ENCODE assay signal across 9 cellular contexts in genomic region chr19:38228491-38229439, GRCh38. TPM values are rescaled to one million over a fixed set of nuclear protein-coding genes. Genes with fewer than 3 reads are reported as not detected.
DNase-seq lines count a peak whose midpoint lies in the region; ATAC-seq, FAIRE-seq and TF ChIP-seq lines count a peak whose summit lies in the region.
"Had no signal": no experiment of that assay in that cellular context is flagged by ENCODE, and none has a peak within 500 bp of the region (broad histone marks: within the 10 kb centered on the region; RNA-seq: fewer than 3 reads in every experiment).

No MANE protein-coding gene starts in this region.

- under 1% methylated on average over 79 of the region's 80 CpGs for WGBS in right cardiac atrium

- peaks cover 6 to 10% of the 10 kb centered on the region in 2 donors for H3K4me1 Mint-ChIP-seq in natural killer cell treated with Interleukin-12 subunit alpha and Interleukin-12 subunit beta and Interleukin-15 and Interleukin-18, amount 100 ng/mL, for 72 hours (ENCODE audit: low read depth in 2 of 2)
- H3K4me1 Mint-ChIP-seq in natural killer cell (peaks cover 12 to 25% of the 10 kb centered on the region in 2 donors), T-helper 17 cell (peaks cover 20% of the 10 kb centered on the region)

- no peak for DNase-seq in natural killer cell treated with Interleukin-12 subunit alpha and Interleukin-12 subunit beta and Interleukin-15 and Interleukin-18, amount 100 ng/mL, for 72 hours (ENCODE audit: low spot score)
- no peak for DNase-seq in natural killer cell
- DNase-seq in T-helper 17 cell = no peak
- no peak for DNase-seq in right cardiac atrium
- peak; percentile 51 for DNase-seq in urothelium cell line (ENCODE audit: low spot score)
- no peak for DNase-seq in NCI-H2029 treated with DMSO at 0.1 percent for 48 hours (lab: John Stamatoyannopoulos, UW)

- H3K27me3 ChIP-seq in right cardiac atrium (ENCODE audit: control insufficient read depth, insufficient read depth) = no peaks in the 10 kb centered on the region

- FAIRE-seq in urothelium cell line (lab: Jason Lieb, UNC) = no peak

- intact Hi-C loops in natural killer cell (cut with micrococcal nuclease) (loop anchor here (10.0 kb wide), 1 partner anchor 324 kb away; the partner anchor contains the start of genes SIPA1L3 and WDR87), right cardiac atrium (cut with DNase I) (loop anchor here in 1 of 4 donors (10.0 kb wide), 1 partner anchor 84 kb away; no protein-coding TSS in a partner anchor)

- H3K9me3 ChIP-seq in T-helper 17 cell (ENCODE audit: control insufficient read depth, low read length, poor library complexity, severe bottlenecking) (no peaks in the 10 kb centered on the region), right cardiac atrium (ENCODE audit: control insufficient read depth, low read length) (no peaks in the 10 kb centered on the region)

- no peak for TF ChIP-seq CTCF in natural killer cell (IDR thresholded peaks at IDR 0.05)

- H3K4me1 ChIP-seq in right cardiac atrium (ENCODE audit: control insufficient read depth, insufficient read depth, low read length) = no peaks in the 10 kb centered on the region

- H3K4me3 ChIP-seq in right cardiac atrium (ENCODE audit: low read length) = peak overlapping the region; percentile 27

- peaks cover 35 to 52% of the 10 kb centered on the region in 2 donors for H3K27me3 Mint-ChIP-seq in natural killer cell treated with Interleukin-12 subunit alpha and Interleukin-12 subunit beta and Interleukin-15 and Interleukin-18, amount 100 ng/mL, for 72 hours
- peaks cover 45 to 53% of the 10 kb centered on the region in 2 donors for H3K27me3 Mint-ChIP-seq in natural killer cell (ENCODE audit: low read depth in 2 of 2)
- H3K27me3 Mint-ChIP-seq in T-helper 17 cell = peaks cover 49% of the 10 kb centered on the region

- H3K27ac ChIP-seq in right cardiac atrium (ENCODE audit: low read length) = no peak overlapping the region

- no peaks in the 10 kb centered on the region for H3K9me3 Mint-ChIP-seq in natural killer cell treated with Interleukin-12 subunit alpha and Interleukin-12 subunit beta and Interleukin-15 and Interleukin-18, amount 100 ng/mL, for 72 hours
- no peaks in the 10 kb centered on the region for H3K9me3 Mint-ChIP-seq in natural killer cell

- H3K4me3 Mint-ChIP-seq in natural killer cell treated with Interleukin-12 subunit alpha and Interleukin-12 subunit beta and Interleukin-15 and Interleukin-18, amount 100 ng/mL, for 72 hours = peak overlapping the region; percentile 53
- H3K4me3 Mint-ChIP-seq in natural killer cell (no peak overlapping the region), T-helper 17 cell (peak overlapping the region; percentile 73)

- no peaks in the 10 kb centered on the region for H3K36me3 Mint-ChIP-seq in natural killer cell treated with Interleukin-12 subunit alpha and Interleukin-12 subunit beta and Interleukin-15 and Interleukin-18, amount 100 ng/mL, for 72 hours
- no peaks in the 10 kb centered on the region for H3K36me3 Mint-ChIP-seq in natural killer cell
- peaks cover 2% of the 10 kb centered on the region for H3K36me3 Mint-ChIP-seq in T-helper 17 cell (ENCODE audit: low read depth)

- no peak for ATAC-seq in natural killer cell treated with Interleukin-12 subunit alpha and Interleukin-12 subunit beta and Interleukin-15 and Interleukin-18, amount 100 ng/mL, for 72 hours
- no peak for ATAC-seq in natural killer cell
- ATAC-seq in T-helper 17 cell = no peak
- no peak for ATAC-seq in right cardiac atrium
- no peak for ATAC-seq in GM21825 (IDR thresholded peaks at IDR 0.05; ENCODE audit: unreplicated experiment)
- ATAC-seq in HG03457 (IDR thresholded peaks at IDR 0.05; ENCODE audit: unreplicated experiment) = no peak

- no peak overlapping the region for H3K27ac Mint-ChIP-seq in natural killer cell treated with Interleukin-12 subunit alpha and Interleukin-12 subunit beta and Interleukin-15 and Interleukin-18, amount 100 ng/mL, for 72 hours
- no peak overlapping the region for H3K27ac Mint-ChIP-seq in natural killer cell
- no peak overlapping the region for H3K27ac Mint-ChIP-seq in T-helper 17 cell

RNA-seq across cellular contexts. Expression of gene DPF1, which starts 4.7 kb away (rescaled TPM):
- total RNA-seq in natural killer cell treated with Interleukin-12 subunit alpha and Interleukin-12 subunit beta and Interleukin-15 and Interleukin-18, amount 100 ng/mL, for 72 hours = under 1 TPM in 1 of 2 donors, not detected in 1; 0.12 TPM
- total RNA-seq in natural killer cell (not detected), T-helper 17 cell (not detected), right cardiac atrium (under 1 TPM in 1 of 4 donors, not detected in 3; 0.36 TPM)
- polyA plus RNA-seq in right cardiac atrium = 0.09 TPM

RNA-seq across cellular contexts. Expression of gene PPP1R14A, which starts 27.4 kb away (rescaled TPM):
- total RNA-seq in natural killer cell treated with Interleukin-12 subunit alpha and Interleukin-12 subunit beta and Interleukin-15 and Interleukin-18, amount 100 ng/mL, for 72 hours = not detected
- total RNA-seq in natural killer cell (1 to 10 TPM in 2 of 3 donors, not detected in 1; 1.1 to 1.6 TPM), T-helper 17 cell (1 to 10 TPM in 1 of 2 donors, under 1 TPM in 1; 0.90 to 6.7 TPM), right cardiac atrium (10 to 100 TPM; 13.3 to 29.0 (median 21.7) TPM)
- 51.1 TPM for polyA plus RNA-seq in right cardiac atrium
- total RNA-seq: RPMI7951 had no signal

RNA-seq across cellular contexts. Expression of gene SPINT2, which starts 35.6 kb away (rescaled TPM):
- 1 to 10 TPM; 6.9 to 9.1 TPM for total RNA-seq in natural killer cell treated with Interleukin-12 subunit alpha and Interleukin-12 subunit beta and Interleukin-15 and Interleukin-18, amount 100 ng/mL, for 72 hours
- 10 to 100 TPM in 1 of 3 donors, 1 to 10 TPM in 2; 2.7 to 13.7 (median 6.9) TPM for total RNA-seq in natural killer cell
- total RNA-seq in T-helper 17 cell = 10 to 100 TPM; 32.2 to 49.1 TPM
- total RNA-seq in right cardiac atrium = 10 to 100 TPM in 3 of 4 donors, 1 to 10 TPM in 1; 9.0 to 16.6 (median 12.2) TPM
- polyA plus RNA-seq in right cardiac atrium = 5.7 TPM
